Comparison of ENCODE assay signal across 18 cellular contexts in the genomic region with DNA sequence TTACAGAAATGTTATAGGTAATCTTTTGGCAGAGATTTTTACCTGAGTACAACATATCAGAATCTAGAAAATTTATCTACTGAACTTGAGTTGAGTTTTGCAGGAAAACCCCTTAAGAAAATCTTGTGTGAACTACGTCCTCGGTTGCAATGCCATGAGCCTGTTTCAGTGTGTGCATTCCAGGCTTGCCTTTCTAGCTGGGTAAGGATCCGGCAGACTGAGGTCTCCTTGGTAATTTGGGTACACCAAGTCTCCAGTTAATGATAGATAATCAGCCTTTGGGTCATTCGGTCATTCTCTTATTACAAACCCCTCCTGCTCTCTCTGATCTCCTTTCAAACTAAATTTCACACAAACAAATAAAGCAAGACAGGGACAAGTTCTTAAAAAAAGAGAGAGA. TPM values are rescaled to one million over a fixed set of nuclear protein-coding genes. Genes with fewer than 3 reads are reported as not detected.
A peak's percentile ranks its signal among the peaks of the same experiment; 100 is the strongest.
DNase-seq lines count a peak whose midpoint lies in the region; ATAC-seq and TF ChIP-seq lines count a peak whose summit lies in the region.
"Had no signal": no experiment of that assay in that cellular context is flagged by ENCODE, and none has a peak within 500 bp of the region (broad histone marks: within the 10 kb centered on the region; RNA-seq: fewer than 3 reads in every experiment).

No MANE protein-coding gene starts in this region.

- H3K27ac ChIP-seq in heart right ventricle (peak overlapping the region; percentile 1 to 97 (median 90)), osteoblast (ENCODE audit: low read depth, low read length) (no peak overlapping the region), uterus (peak overlapping the region; percentile 93 to 98)
- H3K27ac ChIP-seq: BLaER1 had no signal

- peaks cover 0 to 52% (median 13%) of the 10 kb centered on the region in 9 donors for H3K4me1 ChIP-seq in heart right ventricle
- peaks cover 6% of the 10 kb centered on the region for H3K4me1 ChIP-seq in osteoblast (ENCODE audit: insufficient read depth, low read length)
- H3K4me1 ChIP-seq in uterus = no peaks in the 10 kb centered on the region
- H3K4me1 ChIP-seq: BLaER1 had no signal

- no peak for ATAC-seq in heart right ventricle
- no peak for ATAC-seq in Right ventricle myocardium inferior
- ATAC-seq in activated CD4-positive, CD25-positive, alpha-beta regulatory T cell treated with anti-CD3 and anti-CD28 coated beads, Interleukin-2, amount 50 U/mL, for 24 hours = no peak

- WGBS in heart right ventricle, 2 donors = 39 to 58% methylated on average over 4 of the region's 4 CpGs

- H3K27me3 ChIP-seq in heart right ventricle = peaks cover 0 to 100% (median 61%) of the 10 kb centered on the region in 7 donors
- H3K27me3 ChIP-seq in osteoblast (ENCODE audit: insufficient read depth, low read length) = peaks cover 100% of the 10 kb centered on the region
- H3K27me3 ChIP-seq in uterus = no peaks in the 10 kb centered on the region

- TF ChIP-seq CTCF in heart right ventricle (IDR thresholded peaks at IDR 0.05) (no peak), fibroblast of the aortic adventitia (IDR thresholded peaks at IDR 0.05; ENCODE audit: insufficient read depth, low read length) (no peak), osteoblast (IDR thresholded peaks at IDR 0.05; ENCODE audit: extremely low read depth, low read depth, low read length) (no peak), uterus (IDR thresholded peaks at IDR 0.05) (no peak), GM13976 (IDR thresholded peaks at IDR 0.05; ENCODE audit: borderline replicate concordance, control extremely low read depth, extremely low read depth, insufficient read depth, missing control alignments) (no peak)

- H3K79me2 ChIP-seq in osteoblast (ENCODE audit: insufficient read depth, low read length) = no peaks in the 10 kb centered on the region

- H3K4me3 ChIP-seq in heart right ventricle (peak overlapping the region in 7 of 10 donors; percentile 15 to 90 (median 79)), fibroblast of the aortic adventitia (ENCODE audit: low read depth, low read length) (no peak overlapping the region), osteoblast (ENCODE audit: insufficient read depth, low read length) (no peak overlapping the region), uterus (no peak overlapping the region)
- H3K4me3 ChIP-seq: BLaER1 had no signal

- H3K36me3 ChIP-seq in heart right ventricle (no peaks in the 10 kb centered on the region), osteoblast (ENCODE audit: insufficient read depth, low read length) (no peaks in the 10 kb centered on the region), uterus (no peaks in the 10 kb centered on the region)
- H3K36me3 ChIP-seq: BLaER1 had no signal

- H3K4me2 ChIP-seq in osteoblast (ENCODE audit: insufficient read depth, low read length) = no peak overlapping the region
- H3K4me2 ChIP-seq: BLaER1 had no signal

- no peak for TF ChIP-seq POLR2A in uterus (IDR thresholded peaks at IDR 0.05)

- H2AFZ ChIP-seq in osteoblast (ENCODE audit: low read length) = no peak overlapping the region

- intact Hi-C loops in heart right ventricle (cut with DNase I) (loop anchor here in 7 of 10 donors (5.0 to 10.0 kb wide), 7 partner anchors 41 to 399 kb away; no protein-coding TSS in a partner anchor), Right ventricle myocardium inferior (cut with DNase I) (loop anchor here (5.0 to 10.0 kb wide), 2 partner anchors 146 to 619 kb away; no protein-coding TSS in a partner anchor), uterus (cut with DNase I; ENCODE audit: low total_unique reads) (no loop called here)

- H3K9me3 ChIP-seq in heart right ventricle (no peaks in the 10 kb centered on the region), osteoblast (ENCODE audit: low read depth, low read length) (no peaks in the 10 kb centered on the region), uterus (no peaks in the 10 kb centered on the region)

- H4K20me1 ChIP-seq in osteoblast (ENCODE audit: insufficient read depth, low read length) = no peaks in the 10 kb centered on the region
- H4K20me1 ChIP-seq: BLaER1 had no signal

- DNase-seq in heart right ventricle (no peak), Right ventricle myocardium inferior (ENCODE audit: missing footprints) (no peak), fibroblast of the aortic adventitia (ENCODE audit: low read depth) (peak; percentile 32), osteoblast (ENCODE audit: insufficient read length, low spot score, missing footprints) (peak; percentile 37), uterus (no peak), GM13976 (ENCODE audit: low spot score) (no peak), NCI-H1436 (lab: John Stamatoyannopoulos, UW) (no peak)
- DNase-seq: CD8-positive, alpha-beta memory T cell; DMS79 treated with DMSO at 0.1 percent for 48 hours; GOT3; KBM-7; NCI-H1417; NCI-H1930; NCI-H526 treated with DMSO at 0.1 percent for 48 hours; NK-92 treated with Interleukin-12 subunit alpha and Interleukin-12 subunit beta, amount 100 ng/mL, for 24 hours had no signal

- in situ Hi-C loops in GM13976 (cut with MboI; ENCODE audit: low sequenced_read_pairs, unreplicated experiment) = no loop called here

RNA-seq across cellular contexts. Expression of a gene that starts 5.9 kb away (rescaled TPM):
- total RNA-seq in heart right ventricle = 100 to 1,000 TPM in 7 of 10 donors, 10 to 100 TPM in 3; 64.6 to 196 (median 130) TPM
- 10 to 100 TPM; 48.6 to 90.7 TPM for polyA plus RNA-seq in heart right ventricle
- 151 TPM for total RNA-seq in Right ventricle myocardium inferior
- 31.3 TPM in 2 replicates for total RNA-seq in fibroblast of the aortic adventitia (ENCODE audit: low replicate concordance)
- total RNA-seq in osteoblast = 1.8 and 3.8 TPM in 2 replicates
- total RNA-seq in uterus = 10 to 100 TPM; 20.3 to 77.6 (median 23.7) TPM
- total RNA-seq: CD8-positive, alpha-beta memory T cell; OCI-LY7 had no signal
- polyA plus RNA-seq: CD8-positive, alpha-beta memory T cell had no signal

Comparison
In these comparisons a context has a peak if more than half of its experiments do, and no peak if none do; other contexts are left out.
1. DNase-seq: peak in fibroblast of the aortic adventitia (single experiment) and osteoblast (single experiment); none in heart right ventricle (0 of 2), Right ventricle myocardium inferior (single experiment), uterus (0 of 2), GM13976 (single experiment) and NCI-H1436 (single experiment).
2. H3K4me3 ChIP-seq: peak in heart right ventricle (7 of 10); none in fibroblast of the aortic adventitia (single experiment), osteoblast (single experiment) and uterus (0 of 2).